ENCODE assay signal across 1 cellular context in the genomic region with DNA sequence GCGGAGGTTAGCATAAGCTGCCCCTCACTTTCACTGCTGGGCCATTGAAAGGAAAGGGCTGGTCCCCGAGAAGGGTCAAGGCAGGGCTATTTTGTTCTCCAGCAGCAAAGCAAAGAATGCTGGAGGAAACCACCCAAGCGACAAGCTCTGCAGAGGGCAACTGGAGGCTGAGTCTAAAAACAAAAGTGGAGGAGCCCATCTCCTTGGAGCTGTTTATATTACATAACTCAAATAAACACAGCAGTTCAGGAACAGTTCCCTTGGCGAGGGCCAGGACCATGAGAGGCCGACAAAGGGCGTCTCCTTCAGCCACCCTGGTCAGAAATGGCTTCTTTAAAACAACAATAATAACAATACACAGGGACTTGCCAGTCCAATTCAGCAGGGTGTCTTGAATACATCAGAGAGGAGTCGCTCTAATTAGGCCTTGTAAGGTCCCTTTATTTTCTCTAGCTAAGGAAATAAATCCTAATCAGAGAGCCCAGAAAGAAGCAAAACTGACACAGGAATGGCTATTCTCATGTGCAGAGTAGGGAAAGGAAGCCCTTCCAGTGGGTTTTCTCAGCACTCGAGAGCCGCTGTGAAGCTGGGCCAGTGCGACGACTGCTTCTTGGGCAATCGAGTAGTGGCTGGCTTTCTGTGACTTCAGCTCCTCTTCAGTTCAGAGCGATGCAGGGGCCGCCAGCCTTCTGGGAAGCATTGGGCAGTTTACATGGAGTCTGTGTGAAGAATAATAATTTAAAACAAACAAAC.
TF ChIP-seq lines count a peak whose summit lies in the region.

No MANE protein-coding gene starts in this region.

TF ChIP-seq in WTC11, 78 proteins besides CTCF, POLR2A, EP300 and RAD21 (continued from another document):
- no peak for TF ChIP-seq ZNF396 (CRISPR knock-in tag; IDR thresholded peaks at IDR 0.05; ENCODE audit: borderline replicate concordance)
- no peak for TF ChIP-seq SP1 (CRISPR knock-in tag; conservative IDR thresholded peaks at IDR 0.05)
- TF ChIP-seq ZNF121 (CRISPR knock-in tag; IDR thresholded peaks at IDR 0.05), result no peak
- no peak for TF ChIP-seq KAT7 (CRISPR knock-in tag; IDR thresholded peaks at IDR 0.05; ENCODE audit: borderline replicate concordance)
- TF ChIP-seq, protein P1, sequence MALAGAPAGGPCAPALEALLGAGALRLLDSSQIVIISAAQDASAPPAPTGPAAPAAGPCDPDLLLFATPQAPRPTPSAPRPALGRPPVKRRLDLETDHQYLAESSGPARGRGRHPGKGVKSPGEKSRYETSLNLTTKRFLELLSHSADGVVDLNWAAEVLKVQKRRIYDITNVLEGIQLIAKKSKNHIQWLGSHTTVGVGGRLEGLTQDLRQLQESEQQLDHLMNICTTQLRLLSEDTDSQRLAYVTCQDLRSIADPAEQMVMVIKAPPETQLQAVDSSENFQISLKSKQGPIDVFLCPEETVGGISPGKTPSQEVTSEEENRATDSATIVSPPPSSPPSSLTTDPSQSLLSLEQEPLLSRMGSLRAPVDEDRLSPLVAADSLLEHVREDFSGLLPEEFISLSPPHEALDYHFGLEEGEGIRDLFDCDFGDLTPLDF (CRISPR knock-in tag; IDR thresholded peaks at IDR 0.05), result no peak
- TF ChIP-seq, protein P2, sequence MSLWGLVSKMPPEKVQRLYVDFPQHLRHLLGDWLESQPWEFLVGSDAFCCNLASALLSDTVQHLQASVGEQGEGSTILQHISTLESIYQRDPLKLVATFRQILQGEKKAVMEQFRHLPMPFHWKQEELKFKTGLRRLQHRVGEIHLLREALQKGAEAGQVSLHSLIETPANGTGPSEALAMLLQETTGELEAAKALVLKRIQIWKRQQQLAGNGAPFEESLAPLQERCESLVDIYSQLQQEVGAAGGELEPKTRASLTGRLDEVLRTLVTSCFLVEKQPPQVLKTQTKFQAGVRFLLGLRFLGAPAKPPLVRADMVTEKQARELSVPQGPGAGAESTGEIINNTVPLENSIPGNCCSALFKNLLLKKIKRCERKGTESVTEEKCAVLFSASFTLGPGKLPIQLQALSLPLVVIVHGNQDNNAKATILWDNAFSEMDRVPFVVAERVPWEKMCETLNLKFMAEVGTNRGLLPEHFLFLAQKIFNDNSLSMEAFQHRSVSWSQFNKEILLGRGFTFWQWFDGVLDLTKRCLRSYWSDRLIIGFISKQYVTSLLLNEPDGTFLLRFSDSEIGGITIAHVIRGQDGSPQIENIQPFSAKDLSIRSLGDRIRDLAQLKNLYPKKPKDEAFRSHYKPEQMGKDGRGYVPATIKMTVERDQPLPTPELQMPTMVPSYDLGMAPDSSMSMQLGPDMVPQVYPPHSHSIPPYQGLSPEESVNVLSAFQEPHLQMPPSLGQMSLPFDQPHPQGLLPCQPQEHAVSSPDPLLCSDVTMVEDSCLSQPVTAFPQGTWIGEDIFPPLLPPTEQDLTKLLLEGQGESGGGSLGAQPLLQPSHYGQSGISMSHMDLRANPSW (CRISPR knock-in tag; conservative IDR thresholded peaks at IDR 0.05; ENCODE audit: low read depth), result no peak
- no peak for TF ChIP-seq NR2C2 (CRISPR knock-in tag; IDR thresholded peaks at IDR 0.05)
- no peak for TF ChIP-seq ZNF219 (CRISPR knock-in tag; IDR thresholded peaks at IDR 0.05; ENCODE audit: borderline replicate concordance)
- no peak for TF ChIP-seq MYBL2 (CRISPR knock-in tag; IDR thresholded peaks at IDR 0.05)
- TF ChIP-seq, protein P3, sequence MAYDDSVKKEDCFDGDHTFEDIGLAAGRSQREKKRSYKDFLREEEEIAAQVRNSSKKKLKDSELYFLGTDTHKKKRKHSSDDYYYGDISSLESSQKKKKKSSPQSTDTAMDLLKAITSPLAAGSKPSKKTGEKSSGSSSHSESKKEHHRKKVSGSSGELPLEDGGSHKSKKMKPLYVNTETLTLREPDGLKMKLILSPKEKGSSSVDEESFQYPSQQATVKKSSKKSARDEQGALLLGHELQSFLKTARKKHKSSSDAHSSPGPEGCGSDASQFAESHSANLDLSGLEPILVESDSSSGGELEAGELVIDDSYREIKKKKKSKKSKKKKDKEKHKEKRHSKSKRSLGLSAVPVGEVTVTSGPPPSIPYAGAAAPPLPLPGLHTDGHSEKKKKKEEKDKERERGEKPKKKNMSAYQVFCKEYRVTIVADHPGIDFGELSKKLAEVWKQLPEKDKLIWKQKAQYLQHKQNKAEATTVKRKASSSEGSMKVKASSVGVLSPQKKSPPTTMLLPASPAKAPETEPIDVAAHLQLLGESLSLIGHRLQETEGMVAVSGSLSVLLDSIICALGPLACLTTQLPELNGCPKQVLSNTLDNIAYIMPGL (CRISPR knock-in tag; IDR thresholded peaks at IDR 0.05), result no peak
- no peak for TF ChIP-seq CREM (CRISPR knock-in tag; IDR thresholded peaks at IDR 0.05)
